ENCODE assay signal across 12 cellular contexts in genomic region chr9:128162215-128163026, GRCh38. TPM values are rescaled to one million over a fixed set of nuclear protein-coding genes. Genes with fewer than 3 reads are reported as not detected.
DNase-seq lines count a peak whose midpoint lies in the region; ATAC-seq and TF ChIP-seq lines count a peak whose summit lies in the region.
"Had no signal": no experiment of that assay in that cellular context is flagged by ENCODE, and none has a peak within 500 bp of the region (broad histone marks: within the 10 kb centered on the region; RNA-seq: fewer than 3 reads in every experiment).

No MANE protein-coding gene starts in this region.

- H3K27ac ChIP-seq in ascending aorta (peak overlapping the region in 1 of 2 donors; percentile 35), right atrium auricular region (no peak overlapping the region), testis (no peak overlapping the region), left lung (no peak overlapping the region), foreskin keratinocyte (no peak overlapping the region)
- H3K27ac ChIP-seq: SK-N-MC had no signal

- TF ChIP-seq CTCF in ascending aorta (IDR thresholded peaks at IDR 0.05) (no peak), right atrium auricular region (IDR thresholded peaks at IDR 0.05) (no peak), testis (IDR thresholded peaks at IDR 0.05) (no peak), left lung (IDR thresholded peaks at IDR 0.05) (no peak), foreskin keratinocyte (conservative IDR thresholded peaks at IDR 0.05) (no peak)

- no peaks in the 10 kb centered on the region for H3K27me3 ChIP-seq in ascending aorta
- no peaks in the 10 kb centered on the region for H3K27me3 ChIP-seq in right atrium auricular region
- H3K27me3 ChIP-seq in testis, result no peaks in the 10 kb centered on the region
- no peaks in the 10 kb centered on the region for H3K27me3 ChIP-seq in left lung
- H3K27me3 ChIP-seq in foreskin keratinocyte, result no peaks in the 10 kb centered on the region

- WGBS in testis, 2 donors, result 66 to 83% methylated on average over 6 to 10 of the region's 10 CpGs

- TF ChIP-seq POLR2A in testis (IDR thresholded peaks at IDR 0.05), result no peak

- H3K4me1 ChIP-seq in ascending aorta, result peaks cover 0 to 18% of the 10 kb centered on the region in 2 donors
- H3K4me1 ChIP-seq in right atrium auricular region, result peaks cover 0 to 29% of the 10 kb centered on the region in 2 donors
- H3K4me1 ChIP-seq in testis, result peaks cover 5% of the 10 kb centered on the region
- H3K4me1 ChIP-seq in left lung, result peaks cover 0 to 23% of the 10 kb centered on the region in 2 donors
- H3K4me1 ChIP-seq in foreskin keratinocyte, result no peaks in the 10 kb centered on the region

- DNase-seq in Right ventricle myocardium inferior (ENCODE audit: missing footprints), result peak; percentile 76
- no peak for DNase-seq in cardiac septum (ENCODE audit: low spot score)
- DNase-seq in ascending aorta (ENCODE audit: low spot score in 2 of 2), result peak; percentile 37 to 91
- DNase-seq in right atrium auricular region (ENCODE audit: low spot score), result peak; percentile 69
- no peak for DNase-seq in testis
- DNase-seq in left lung, result no peak
- DNase-seq in foreskin keratinocyte, result no peak
- DNase-seq: activated T-cell treated with anti-CD3 and anti-CD28 coated beads for 4 hours, COR-L47 had no signal

- H3K9me3 ChIP-seq in ascending aorta (no peaks in the 10 kb centered on the region), right atrium auricular region (no peaks in the 10 kb centered on the region), testis (no peaks in the 10 kb centered on the region), left lung (no peaks in the 10 kb centered on the region)

- intact Hi-C loops in Right ventricle myocardium inferior (cut with DNase I), result no loop called here
- intact Hi-C loops in cardiac septum (cut with DNase I), result no loop called here
- intact Hi-C loops in ascending aorta (cut with DNase I), result no loop called here
- intact Hi-C loops in testis (cut with DNase I; ENCODE audit: low total_unique reads), result no loop called here
- intact Hi-C loops in left lung (cut with DNase I), result no loop called here

- ATAC-seq in Right ventricle myocardium inferior (peak; percentile 15), GM21723 (IDR thresholded peaks at IDR 0.05; ENCODE audit: unreplicated experiment) (no peak), left lung (no peak), foreskin keratinocyte (no peak)

- H3K36me3 ChIP-seq in ascending aorta (peaks cover 30 to 38% of the 10 kb centered on the region in 2 donors), right atrium auricular region (peaks cover 34% of the 10 kb centered on the region), testis (ENCODE audit: low read depth, missing control alignments) (no peaks in the 10 kb centered on the region), left lung (peaks cover 0 to 54% of the 10 kb centered on the region in 2 donors)

- H3K4me3 ChIP-seq in ascending aorta, result no peak overlapping the region
- no peak overlapping the region for H3K4me3 ChIP-seq in right atrium auricular region
- no peak overlapping the region for H3K4me3 ChIP-seq in testis
- H3K4me3 ChIP-seq in left lung, result no peak overlapping the region
- H3K4me3 ChIP-seq: lung, SK-N-MC had no signal

RNA-seq across cellular contexts. Expression of gene BBLN, which starts 2.4 kb away (rescaled TPM):
- 36.1 TPM for total RNA-seq in Right ventricle myocardium inferior
- total RNA-seq in cardiac septum, result 65.7 TPM
- 389 TPM for total RNA-seq in ascending aorta
- 100 to 1,000 TPM; 219 to 362 TPM for total RNA-seq in right atrium auricular region
- 100 to 1,000 TPM; 219 to 225 TPM for total RNA-seq in testis
- polyA plus RNA-seq in testis (ENCODE audit: insufficient read depth, low read depth, low replicate concordance), result 56.9 TPM
- 10 to 100 TPM; 38.4 to 66.0 TPM for total RNA-seq in left lung
- total RNA-seq in foreskin keratinocyte, result 37.4 and 55.6 TPM in 2 replicates
- polyA plus RNA-seq in foreskin keratinocyte, result 52.7 and 83.9 TPM in 2 replicates

RNA-seq across cellular contexts. Expression of gene LCN2, which starts 13.2 kb away (rescaled TPM):
- total RNA-seq in Right ventricle myocardium inferior, result not detected
- total RNA-seq in cardiac septum, result 2.0 TPM
- total RNA-seq in ascending aorta, result not detected
- not detected for total RNA-seq in right atrium auricular region
- total RNA-seq in testis, result not detected
- polyA plus RNA-seq in testis (ENCODE audit: insufficient read depth, low read depth, low replicate concordance), result 2.2 TPM
- total RNA-seq in left lung, result 100 to 1,000 TPM in 1 of 2 donors, 10 to 100 TPM in 1; 37.7 to 155 TPM
- total RNA-seq in foreskin keratinocyte, result 0.63 and 2.6 TPM in 2 replicates
- polyA plus RNA-seq in foreskin keratinocyte, result 0.48 and 4.0 TPM in 2 replicates

RNA-seq across cellular contexts. Expression of gene CIZ1, which starts 29.0 kb away (rescaled TPM):
- 69.3 TPM for total RNA-seq in Right ventricle myocardium inferior
- 86.1 TPM for total RNA-seq in cardiac septum
- total RNA-seq in ascending aorta, result 85.8 TPM
- total RNA-seq in right atrium auricular region, result 10 to 100 TPM; 41.6 to 45.9 TPM
- total RNA-seq in testis, result 100 to 1,000 TPM; 114 to 115 TPM
- polyA plus RNA-seq in testis (ENCODE audit: insufficient read depth, low read depth, low replicate concordance), result 159 TPM
- 100 to 1,000 TPM; 102 to 115 TPM for total RNA-seq in left lung
- total RNA-seq in foreskin keratinocyte, result 60.9 and 61.3 TPM in 2 replicates
- polyA plus RNA-seq in foreskin keratinocyte, result 68.8 and 69.5 TPM in 2 replicates

RNA-seq across cellular contexts. Expression of gene PTGES2, which starts 34.9 kb away (rescaled TPM):
- 158 TPM for total RNA-seq in Right ventricle myocardium inferior
- 136 TPM for total RNA-seq in cardiac septum
- 97.2 TPM for total RNA-seq in ascending aorta
- 100 to 1,000 TPM; 114 to 118 TPM for total RNA-seq in right atrium auricular region
- 10 to 100 TPM; 95.8 to 96.4 TPM for total RNA-seq in testis
- polyA plus RNA-seq in testis (ENCODE audit: insufficient read depth, low read depth, low replicate concordance), result 53.1 TPM
- 10 to 100 TPM; 34.8 to 56.9 TPM for total RNA-seq in left lung
- 67.6 and 75.4 TPM in 2 replicates for total RNA-seq in foreskin keratinocyte
- 85.0 and 86.8 TPM in 2 replicates for polyA plus RNA-seq in foreskin keratinocyte

RNA-seq across cellular contexts. Expression of gene DNM1, which starts 40.8 kb away (rescaled TPM):
- 6.1 TPM for total RNA-seq in Right ventricle myocardium inferior
- 7.3 TPM for total RNA-seq in cardiac septum
- 31.9 TPM for total RNA-seq in ascending aorta
- 1 to 10 TPM; 2.5 to 3.9 TPM for total RNA-seq in right atrium auricular region
- total RNA-seq in testis, result 1 to 10 TPM; 8.0 to 9.8 TPM
- 10.7 TPM for polyA plus RNA-seq in testis (ENCODE audit: insufficient read depth, low read depth, low replicate concordance)
- total RNA-seq in left lung, result 10 to 100 TPM in 1 of 2 donors, 1 to 10 TPM in 1; 9.0 to 17.2 TPM
- 0.74 and 1.4 TPM in 2 replicates for total RNA-seq in foreskin keratinocyte
- polyA plus RNA-seq in foreskin keratinocyte, result 0.68 and 1.3 TPM in 2 replicates

Comparison
In these comparisons a context has a peak if more than half of its experiments do, and no peak if none do; other contexts are left out.
1. DNase-seq: peak in Right ventricle myocardium inferior (single experiment), ascending aorta (2 of 2) and right atrium auricular region (single experiment); none in cardiac septum (single experiment), testis (single experiment), left lung (0 of 2) and foreskin keratinocyte (0 of 2).
2. RNA of gene LCN2, which starts 13.2 kb away (total RNA-seq): 37.7 to 155 TPM in left lung; 2.0 TPM in cardiac septum (single experiment), 0.63 to 2.6 TPM in foreskin keratinocyte, not detected in right atrium auricular region, not detected in testis, not detected in Right ventricle myocardium inferior (single experiment) and not detected in ascending aorta (single experiment); every median in the first group is over 10 times any median in the second.